In genomic region chrX:100449696-100450606, GRCh38 we compare ENCODE assay signal across 19 cellular contexts. TPM values are rescaled to one million over a fixed set of nuclear protein-coding genes. Genes with fewer than 3 reads are reported as not detected.
DNase-seq lines count a peak whose midpoint lies in the region; ATAC-seq, FAIRE-seq and TF ChIP-seq lines count a peak whose summit lies in the region.
"Had no signal": no experiment of that assay in that cellular context is flagged by ENCODE, and none has a peak within 500 bp of the region (broad histone marks: within the 10 kb centered on the region; RNA-seq: fewer than 3 reads in every experiment).

No MANE protein-coding gene starts in this region.

- TF ChIP-seq CTCF in right lobe of liver (IDR thresholded peaks at IDR 0.05) (no peak), osteocyte (IDR thresholded peaks at IDR 0.05) (no peak)

- H3K4me3 ChIP-seq in right lobe of liver = no peak overlapping the region
- H3K4me3 ChIP-seq: GM23248, K562, pancreas, suprapubic skin had no signal

- TF ChIP-seq POLR2A in right lobe of liver (IDR thresholded peaks at IDR 0.05) = no peak

- no peaks in the 10 kb centered on the region for H3K9me3 ChIP-seq in right lobe of liver
- H3K9me3 ChIP-seq: pancreas, suprapubic skin had no signal

- peak; percentile 32 to 58 (median 48) for ATAC-seq in right lobe of liver
- ATAC-seq: activated T-cell treated with anti-CD3 and anti-CD28 coated beads, Interleukin-2, amount 50 U/mL, for 4 hours; K562; pancreas had no signal

- H3K27ac Mint-ChIP-seq in osteocyte (ENCODE audit: unreplicated experiment) = no peak overlapping the region

- 40% methylated on average over 1 of the region's 15 CpGs for WGBS in right lobe of liver (ENCODE audit: insufficient coverage, low coverage, low lambda C conversion rate, missing lambda C conversion rate)

- peak; percentile 1 for DNase-seq in GM03348 (ENCODE audit: low spot score)
- peak; percentile 0 for DNase-seq in NCI-H460 (ENCODE audit: extremely low read depth, low read depth)
- no peak for DNase-seq in epithelial cell of prostate (ENCODE audit: low read depth, low spot score)
- no peak for DNase-seq in right lobe of liver
- DNase-seq in activated CD4-positive, alpha-beta T cell treated with anti-CD3 and anti-CD28 coated beads for 4 hours = no peak
- DNase-seq in RCC 7860 (ENCODE audit: low spot score) = no peak
- DNase-seq in osteocyte (ENCODE audit: extremely low spot score, unreplicated experiment) = no peak
- no peak for DNase-seq in cerebellar nuclear complex (lab: John Stamatoyannopoulos, UW)
- DNase-seq: activated CD4-positive, alpha-beta T cell treated with anti-CD3 and anti-CD28 coated beads for 48 hours; activated T-cell treated with anti-CD3 and anti-CD28 coated beads, Interleukin-2, amount 50 U/mL, for 4 hours; GM23248; NCI-H526 treated with DMSO at 0.1 percent for 48 hours; RPMI8226; T-helper 2 cell had no signal

- H3K27me3 Mint-ChIP-seq in osteocyte (ENCODE audit: unreplicated experiment) = no peaks in the 10 kb centered on the region

- no peaks in the 10 kb centered on the region for H3K4me1 ChIP-seq in right lobe of liver
- H3K4me1 ChIP-seq: pancreas, suprapubic skin had no signal

- H3K27ac ChIP-seq in epithelial cell of prostate = peak overlapping the region; percentile 11
- H3K27ac ChIP-seq in right lobe of liver = no peak overlapping the region
- H3K27ac ChIP-seq: GM23248, pancreas, suprapubic skin had no signal

- H3K4me1 Mint-ChIP-seq in osteocyte (ENCODE audit: unreplicated experiment) = peaks cover 3% of the 10 kb centered on the region

- peaks cover 0 to 9% of the 10 kb centered on the region in 2 donors for H3K27me3 ChIP-seq in right lobe of liver
- H3K27me3 ChIP-seq: suprapubic skin had no signal

- FAIRE-seq in RCC 7860 (lab: Jason Lieb, UNC) = no peak
- FAIRE-seq: colon, K562, pancreas had no signal

- H3K4me3 Mint-ChIP-seq in osteocyte (ENCODE audit: unreplicated experiment) = no peak overlapping the region
- H3K4me3 Mint-ChIP-seq: activated T-cell treated with anti-CD3 and anti-CD28 coated beads, Interleukin-2, amount 50 U/mL, for 4 hours had no signal

- intact Hi-C loops in right lobe of liver (cut with DNase I) = no loop called here

- H3K36me3 ChIP-seq in right lobe of liver = no peaks in the 10 kb centered on the region
- H3K36me3 ChIP-seq: pancreas, suprapubic skin had no signal

- H3K9me3 Mint-ChIP-seq in osteocyte (ENCODE audit: unreplicated experiment) = peaks cover 21% of the 10 kb centered on the region
- H3K9me3 Mint-ChIP-seq: activated T-cell treated with anti-CD3 and anti-CD28 coated beads, Interleukin-2, amount 50 U/mL, for 4 hours had no signal

- H3K36me3 Mint-ChIP-seq in osteocyte (ENCODE audit: unreplicated experiment) = no peaks in the 10 kb centered on the region

RNA-seq across cellular contexts. Expression of gene PCDH19, which starts 39.9 kb away (rescaled TPM):
- 0.05 and 0.06 TPM in 2 replicates for total RNA-seq in NCI-H460 (2014; rRNA removed; shearing (Covaris generic))
- polyA plus RNA-seq in NCI-H460 (2014; cell fraction: nucleus; rRNA removed) = 0.04 and 0.13 TPM in 2 replicates
- total RNA-seq in right lobe of liver = under 1 TPM; under 0.01 to 0.10 (median 0.06) TPM
- 1.7 and 2.7 TPM in 2 replicates for total RNA-seq in osteocyte
- total RNA-seq: activated T-cell treated with anti-CD3 and anti-CD28 coated beads, Interleukin-2, amount 50 U/mL, for 4 hours; K562; mononuclear cell had no signal
- polyA plus RNA-seq: K562 had no signal

Comparison
In these comparisons a context has a peak if more than half of its experiments do, and no peak if none do; other contexts are left out.
1. DNase-seq: peak in GM03348 (single experiment) and NCI-H460 (single experiment); none in epithelial cell of prostate (single experiment), right lobe of liver (0 of 3), activated CD4-positive, alpha-beta T cell treated with anti-CD3 and anti-CD28 coated beads for 4 hours (0 of 2), RCC 7860 (single experiment), osteocyte (single experiment) and cerebellar nuclear complex (0 of 2).